In the genomic region with DNA sequence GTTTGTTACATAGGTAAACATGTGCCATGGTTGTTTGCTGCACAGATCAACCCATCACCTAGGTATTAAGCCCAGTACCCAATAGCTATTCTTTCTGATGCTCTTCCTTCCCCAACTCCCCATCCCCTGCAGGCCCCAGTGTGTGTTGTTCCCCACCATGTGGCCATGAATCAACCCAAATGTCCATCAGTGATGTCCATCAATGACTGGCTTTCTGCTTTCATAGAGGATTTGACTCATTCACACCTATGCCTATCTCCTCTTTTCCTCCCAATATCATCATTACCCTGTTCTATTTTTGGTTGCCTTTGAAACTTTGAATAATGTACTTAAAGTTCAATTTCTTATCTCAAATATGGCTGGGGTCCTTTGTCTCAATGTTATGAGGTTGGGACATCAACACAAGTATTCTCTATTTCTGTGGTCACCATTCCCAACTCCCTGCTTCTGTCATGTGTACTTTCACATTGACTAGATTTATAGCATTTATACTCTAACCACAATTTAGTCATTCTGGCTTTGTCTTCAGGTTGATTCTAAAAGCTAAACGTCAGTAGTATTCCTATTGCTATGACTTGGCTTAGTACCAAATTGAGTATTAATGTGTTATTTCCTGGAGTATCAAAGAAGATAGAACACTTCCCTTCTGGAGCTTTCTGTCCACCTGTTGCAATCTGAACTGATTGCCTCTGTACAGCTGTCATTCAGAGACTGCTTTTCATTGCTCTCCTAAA, we compare ENCODE assay signal across 1 cellular context.
TF ChIP-seq lines count a peak whose summit lies in the region.

No MANE protein-coding gene starts in this region.

TF ChIP-seq in HepG2, 621 proteins besides CTCF, POLR2A, EP300 and RAD21 (continued from another document):
- TF ChIP-seq ZUFSP (CRISPR knock-in tag; IDR thresholded peaks at IDR 0.05; ENCODE audit: borderline replicate concordance) (no peak), MED13 (CRISPR knock-in tag; IDR thresholded peaks at IDR 0.05) (no peak), HOXA5 (CRISPR knock-in tag; IDR thresholded peaks at IDR 0.05) (no peak), SMAD9 (CRISPR knock-in tag; IDR thresholded peaks at IDR 0.05) (no peak), KLF15 (CRISPR knock-in tag; IDR thresholded peaks at IDR 0.05; ENCODE audit: borderline replicate concordance) (no peak), HNRNPK (IDR thresholded peaks at IDR 0.05; ENCODE audit: low read depth, low read length, poor library complexity, severe bottlenecking) (no peak), KMT2A (CRISPR knock-in tag; IDR thresholded peaks at IDR 0.05) (no peak), BORCS8-MEF2B (CRISPR knock-in tag; IDR thresholded peaks at IDR 0.05) (no peak)
- TF ChIP-seq, protein P1, sequence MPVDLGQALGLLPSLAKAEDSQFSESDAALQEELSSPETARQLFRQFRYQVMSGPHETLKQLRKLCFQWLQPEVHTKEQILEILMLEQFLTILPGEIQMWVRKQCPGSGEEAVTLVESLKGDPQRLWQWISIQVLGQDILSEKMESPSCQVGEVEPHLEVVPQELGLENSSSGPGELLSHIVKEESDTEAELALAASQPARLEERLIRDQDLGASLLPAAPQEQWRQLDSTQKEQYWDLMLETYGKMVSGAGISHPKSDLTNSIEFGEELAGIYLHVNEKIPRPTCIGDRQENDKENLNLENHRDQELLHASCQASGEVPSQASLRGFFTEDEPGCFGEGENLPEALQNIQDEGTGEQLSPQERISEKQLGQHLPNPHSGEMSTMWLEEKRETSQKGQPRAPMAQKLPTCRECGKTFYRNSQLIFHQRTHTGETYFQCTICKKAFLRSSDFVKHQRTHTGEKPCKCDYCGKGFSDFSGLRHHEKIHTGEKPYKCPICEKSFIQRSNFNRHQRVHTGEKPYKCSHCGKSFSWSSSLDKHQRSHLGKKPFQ (CRISPR knock-in tag; IDR thresholded peaks at IDR 0.05; ENCODE audit: insufficient replicate concordance): no peak
TF ChIP-seq in HepG2: peak in this region for 0.
